In the genomic region with DNA sequence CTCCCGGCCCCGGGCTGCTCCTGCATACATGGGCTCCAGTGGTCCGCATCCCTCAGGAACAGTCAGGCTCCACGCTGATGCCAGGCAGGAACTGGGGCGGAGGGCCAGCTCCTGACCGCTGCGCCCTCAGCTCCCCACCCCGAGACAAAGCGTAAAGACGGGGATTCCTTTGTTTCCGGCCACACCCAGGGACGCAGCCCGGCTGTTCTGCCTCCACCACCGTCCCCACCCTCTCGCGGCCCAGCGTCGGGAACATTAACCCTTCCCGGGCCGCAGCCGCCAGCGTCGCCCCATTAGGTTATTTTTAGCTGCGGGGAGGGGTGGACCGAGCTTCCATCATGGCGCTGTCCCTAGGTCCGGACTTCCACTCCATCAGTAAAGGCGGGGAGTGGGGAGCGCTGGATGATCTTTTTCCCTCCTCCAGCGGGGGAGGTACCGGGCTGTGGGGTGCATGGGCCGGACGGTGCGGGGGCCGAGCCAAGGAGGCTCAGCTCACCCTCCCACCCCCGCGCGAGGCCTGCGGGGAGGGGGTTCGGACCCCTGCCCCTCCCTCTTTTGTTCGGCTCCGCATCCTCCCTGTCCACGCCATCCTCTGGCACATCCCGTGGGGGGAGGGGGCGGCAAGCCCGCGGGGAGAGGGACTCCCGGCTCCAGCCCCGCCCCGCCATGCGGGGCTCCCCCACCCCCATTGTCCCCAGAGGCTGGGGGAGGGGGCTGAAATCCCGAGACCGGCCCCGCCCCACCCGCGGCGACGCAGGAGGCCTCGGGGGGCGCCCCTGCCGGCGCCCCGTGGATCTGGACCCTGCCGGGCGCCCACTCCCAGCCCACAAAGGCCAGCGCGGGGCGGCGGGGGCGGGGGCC, we compare ENCODE assay signal across 11 cellular contexts. TPM values are rescaled to one million over a fixed set of nuclear protein-coding genes. Genes with fewer than 3 reads are reported as not detected.
DNase-seq lines count a peak whose midpoint lies in the region; ATAC-seq and TF ChIP-seq lines count a peak whose summit lies in the region.
"Had no signal": no experiment of that assay in that cellular context is flagged by ENCODE, and none has a peak within 500 bp of the region (broad histone marks: within the 10 kb centered on the region; RNA-seq: fewer than 3 reads in every experiment).

No MANE protein-coding gene starts in this region.

- H3K27me3 ChIP-seq in HUES6 (ENCODE audit: control insufficient read depth, insufficient read depth, low read length) (peaks cover 41% of the 10 kb centered on the region), smooth muscle cell (ENCODE audit: low read depth) (peaks cover 53% of the 10 kb centered on the region)

- H3K27ac ChIP-seq in HUES6 (ENCODE audit: low read depth, low read length) (no peak overlapping the region; the same call in 1 of the 2 replicates), angular gyrus (ENCODE audit: low read depth, low read length) (peak overlapping the region; percentile 40), smooth muscle cell (ENCODE audit: low read depth) (no peak overlapping the region)
- H3K27ac ChIP-seq: HL-60 had no signal

- peak overlapping the region; percentile 95 for H3K4me2 ChIP-seq in smooth muscle cell

- H3K9me3 ChIP-seq in HUES6 (ENCODE audit: control insufficient read depth, insufficient read depth, low read depth, low read length) (no peaks in the 10 kb centered on the region), smooth muscle cell (replicated peaks; ENCODE audit: low read depth) (no peaks in the 10 kb centered on the region)

- no peaks in the 10 kb centered on the region for H3K9me3 Mint-ChIP-seq in stimulated activated effector memory CD8-positive, alpha-beta T cell treated with anti-CD3 and anti-CD28 coated beads, Interleukin-12 subunit alpha, Interleukin-12 subunit beta, amount 100 ng/mL, for 72 hours
- H3K9me3 Mint-ChIP-seq: activated naive CD4-positive, alpha-beta T cell treated with anti-CD3 and anti-CD28 coated beads, Interleukin-2, amount 50 U/mL, for 24 hours had no signal

- H3K36me3 ChIP-seq in HUES6 (ENCODE audit: control insufficient read depth, insufficient read depth, low read length) (no peaks in the 10 kb centered on the region), smooth muscle cell (ENCODE audit: low read depth) (no peaks in the 10 kb centered on the region)

- peak overlapping the region; percentile 69 for H2AFZ ChIP-seq in smooth muscle cell (ENCODE audit: low read depth)

- DNase-seq in islet precursor cell (peak; percentile 72), smooth muscle cell (lab: John Stamatoyannopoulos, UW; ENCODE audit: unreplicated experiment) (no peak)
- DNase-seq in stimulated activated effector memory CD8-positive, alpha-beta T cell treated with anti-CD3 and anti-CD28 coated beads, Interleukin-12 subunit alpha, Interleukin-12 subunit beta, amount 100 ng/mL, for 72 hours (ENCODE audit: low spot score in 2 of 2), result no peak
- DNase-seq: SW 1271 had no signal

- no peaks in the 10 kb centered on the region for H3K79me2 ChIP-seq in smooth muscle cell (ENCODE audit: low read depth)

- ATAC-seq in HG02571 (IDR thresholded peaks at IDR 0.05; ENCODE audit: unreplicated experiment) (no peak), HG03108 (IDR thresholded peaks at IDR 0.05; ENCODE audit: unreplicated experiment) (no peak), GM21367 (IDR thresholded peaks at IDR 0.05; ENCODE audit: unreplicated experiment) (no peak)
- no peak for ATAC-seq in stimulated activated effector memory CD8-positive, alpha-beta T cell treated with anti-CD3 and anti-CD28 coated beads, Interleukin-12 subunit alpha, Interleukin-12 subunit beta, amount 100 ng/mL, for 72 hours

- peak overlapping the region; percentile 75 for H3K4me3 ChIP-seq in HUES6 (ENCODE audit: low read depth, low read length)
- peak overlapping the region; percentile 66 for H3K4me3 ChIP-seq in smooth muscle cell

- no peak overlapping the region for H3K27ac Mint-ChIP-seq in stimulated activated effector memory CD8-positive, alpha-beta T cell treated with anti-CD3 and anti-CD28 coated beads, Interleukin-12 subunit alpha, Interleukin-12 subunit beta, amount 100 ng/mL, for 72 hours
- H3K27ac Mint-ChIP-seq: activated naive CD4-positive, alpha-beta T cell treated with anti-CD3 and anti-CD28 coated beads, Interleukin-2, amount 50 U/mL, for 24 hours had no signal

- H3K4me1 ChIP-seq in HUES6 (ENCODE audit: control insufficient read depth, insufficient read depth, low read length), result peaks cover 31% of the 10 kb centered on the region
- H3K4me1 ChIP-seq in smooth muscle cell (ENCODE audit: low read depth), result peaks cover 6% of the 10 kb centered on the region

- peak; percentile 2 for TF ChIP-seq CTCF in smooth muscle cell (IDR thresholded peaks at IDR 0.05; ENCODE audit: borderline replicate concordance, insufficient read depth, poor library complexity, severe bottlenecking)

- H3K36me3 Mint-ChIP-seq in stimulated activated effector memory CD8-positive, alpha-beta T cell treated with anti-CD3 and anti-CD28 coated beads, Interleukin-12 subunit alpha, Interleukin-12 subunit beta, amount 100 ng/mL, for 72 hours, result no peaks in the 10 kb centered on the region
- H3K36me3 Mint-ChIP-seq: activated naive CD4-positive, alpha-beta T cell treated with anti-CD3 and anti-CD28 coated beads, Interleukin-2, amount 50 U/mL, for 24 hours had no signal

- 2% methylated on average over 36 of the region's 70 CpGs for WGBS in smooth muscle cell (ENCODE audit: low lambda C conversion rate)

- peaks cover 14% of the 10 kb centered on the region for H3K4me1 Mint-ChIP-seq in stimulated activated effector memory CD8-positive, alpha-beta T cell treated with anti-CD3 and anti-CD28 coated beads, Interleukin-12 subunit alpha, Interleukin-12 subunit beta, amount 100 ng/mL, for 72 hours
- H3K4me1 Mint-ChIP-seq: activated naive CD4-positive, alpha-beta T cell treated with anti-CD3 and anti-CD28 coated beads, Interleukin-2, amount 50 U/mL, for 24 hours had no signal

- H3K4me3 Mint-ChIP-seq in stimulated activated effector memory CD8-positive, alpha-beta T cell treated with anti-CD3 and anti-CD28 coated beads, Interleukin-12 subunit alpha, Interleukin-12 subunit beta, amount 100 ng/mL, for 72 hours, result no peak overlapping the region
- H3K4me3 Mint-ChIP-seq: activated naive CD4-positive, alpha-beta T cell treated with anti-CD3 and anti-CD28 coated beads, Interleukin-2, amount 50 U/mL, for 24 hours had no signal

- H3K9ac ChIP-seq in HUES6 (ENCODE audit: low read length) (peak overlapping the region; percentile 74), smooth muscle cell (ENCODE audit: low read depth) (no peak overlapping the region)

- peaks cover 34% of the 10 kb centered on the region for H4K20me1 ChIP-seq in smooth muscle cell (ENCODE audit: low read depth)

- no peaks in the 10 kb centered on the region for H3F3A ChIP-seq in smooth muscle cell (ENCODE audit: low read depth)

RNA-seq across cellular contexts. Expression of a gene that starts 5.3 kb away (rescaled TPM):
- total RNA-seq in smooth muscle cell, result 12.5 and 20.4 TPM in 2 replicates
- 18.6 and 19.4 TPM in 2 replicates for polyA plus RNA-seq in smooth muscle cell
